ENCODE assay signal across 39 cellular contexts in genomic region chr18:5110288-5110687, GRCh38.
"Had no signal": no experiment of that assay in that cellular context is flagged by ENCODE, and none has a peak within 500 bp of the region (broad histone marks: within the 10 kb centered on the region; RNA-seq: fewer than 3 reads in every experiment).

No MANE protein-coding gene starts in this region.

- H3K4me1 Mint-ChIP-seq: activated naive CD4-positive, alpha-beta T cell treated with anti-CD3 and anti-CD28 coated beads, Interleukin-2, amount 10 ng/mL, durations not matched to agents 7 days and 5 days; brain; central memory CD8-positive, alpha-beta T cell had no signal

- ATAC-seq: activated naive CD4-positive, alpha-beta T cell treated with anti-CD3 and anti-CD28 coated beads, Interleukin-2, amount 50 U/mL, for 72 hours; activated naive CD8-positive, alpha-beta T cell treated with anti-CD3 and anti-CD28 coated beads, Interleukin-2, amount 50 U/mL, for 24 hours; activated T-cell treated with anti-CD3 and anti-CD28 coated beads, Interleukin-2, amount 50 U/mL, for 4 hours; activated T-cell treated with anti-CD3 and anti-CD28 coated beads, Interleukin-2, amount 50 U/mL, for 72 hours; activated T-helper 17 cell treated with anti-CD3 and anti-CD28 coated beads, Interleukin-2, amount 50 U/mL, for 72 hours; body of pancreas had no signal

- DNase-seq: activated effector memory CD4-positive, alpha-beta T cell treated with anti-CD3 and anti-CD28 coated beads, Interleukin-2, amount 50 U/mL, for 16 hours; activated effector memory CD4-positive, alpha-beta T cell treated with Interleukin-2 at 50 U/mL for 16 hours; activated gamma-delta T cell; activated gamma-delta T cell treated with Interleukin-2 at 50 U/mL for 16 hours; activated naive CD4-positive, alpha-beta T cell; activated naive CD4-positive, alpha-beta T cell treated with anti-CD3 and anti-CD28 coated beads for 36 hours; activated naive CD4-positive, alpha-beta T cell treated with anti-CD3 and anti-CD28 coated beads, Interleukin-2, amount 10 ng/mL, durations not matched to agents 7 days and 5 days; activated naive CD4-positive, alpha-beta T cell treated with anti-CD3 and anti-CD28 coated beads, Interleukin-2, amount 50 U/mL, for 16 hours; activated naive CD4-positive, alpha-beta T cell treated with Interleukin-2 at 50 U/mL for 16 hours; activated naive CD8-positive, alpha-beta T cell treated with anti-CD3 and anti-CD28 coated beads for 36 hours; activated naive CD8-positive, alpha-beta T cell treated with anti-CD3 and anti-CD28 coated beads, Interleukin-2, amount 10 ng/mL, durations not matched to agents 7 days and 5 days; activated naive CD8-positive, alpha-beta T cell treated with anti-CD3 and anti-CD28 coated beads, Interleukin-2, amount 50 U/mL, for 24 hours; activated T-cell treated with anti-CD3 and anti-CD28 coated beads, Interleukin-2, amount 50 U/mL, for 24 hours; activated T-cell treated with anti-CD3 and anti-CD28 coated beads, Interleukin-2, amount 50 U/mL, for 4 hours; activated T-cell treated with anti-CD3 and anti-CD28 coated beads, Interleukin-2, amount 50 U/mL, for 48 hours; activated T-cell treated with anti-CD3 and anti-CD28 coated beads, Interleukin-2, amount 50 U/mL, for 72 hours; adrenal gland; amniotic stem cell; amygdala; anterior cingulate cortex; aorta; body of pancreas; brain microvascular endothelial cell; caudate nucleus; central memory CD4-positive, alpha-beta T cell; cerebellar nuclear complex had no signal

- H3K4me3 ChIP-seq: adrenal gland, ascending aorta, body of pancreas, breast epithelium, cardiac muscle cell had no signal

- H3K27ac Mint-ChIP-seq: activated naive CD4-positive, alpha-beta T cell treated with anti-CD3 and anti-CD28 coated beads for 36 hours; activated naive CD4-positive, alpha-beta T cell treated with anti-CD3 and anti-CD28 coated beads, Interleukin-2, amount 10 ng/mL, durations not matched to agents 7 days and 5 days; activated naive CD4-positive, alpha-beta T cell treated with anti-CD3 and anti-CD28 coated beads, Interleukin-2, amount 50 U/mL, for 24 hours; activated naive CD4-positive, alpha-beta T cell treated with anti-CD3 and anti-CD28 coated beads, Interleukin-2, amount 50 U/mL, for 72 hours; activated naive CD8-positive, alpha-beta T cell; activated naive CD8-positive, alpha-beta T cell treated with anti-CD3 and anti-CD28 coated beads for 36 hours; activated naive CD8-positive, alpha-beta T cell treated with anti-CD3 and anti-CD28 coated beads, Interleukin-2, amount 10 ng/mL, durations not matched to agents 7 days and 5 days; activated naive CD8-positive, alpha-beta T cell treated with anti-CD3 and anti-CD28 coated beads, Interleukin-2, amount 50 U/mL, for 24 hours; activated T-cell treated with anti-CD3 and anti-CD28 coated beads, Interleukin-2, amount 50 U/mL, for 24 hours; activated T-helper 1 cell treated with anti-CD3 and anti-CD28 coated beads, Interleukin-12 subunit alpha, Interleukin-12 subunit beta, Interleukin-2, Interleukin-4 antibody, amounts not matched to agents 30 ng/mL and 10 ng/mL and 1 ng/mL, durations not matched to agents 14 hours and 24 hours and 36 hours; activated T-helper 17 cell treated with anti-CD3 and anti-CD28 coated beads, Interleukin-2, amount 50 U/mL, for 72 hours; activated T-helper 2 cell treated with anti-CD3 and anti-CD28 coated beads, Interferon-gamma antibody, Interleukin-2, Interleukin-4, amounts not matched to agents 10 μg/mL and 5 μg/mL and 100 μg/mL, durations not matched to agents 14 hours and 24 hours and 36 hours; brain had no signal

- H3K9me3 ChIP-seq: adrenal gland, ascending aorta, body of pancreas, breast epithelium had no signal

- H3K27ac ChIP-seq: adrenal gland, ascending aorta, body of pancreas, brain microvascular endothelial cell, breast epithelium, cardiac muscle cell had no signal

- H3K9me3 Mint-ChIP-seq: activated T-helper 2 cell treated with anti-CD3 and anti-CD28 coated beads, Interferon-gamma antibody, Interleukin-2, Interleukin-4, amounts not matched to agents 10 μg/mL and 5 μg/mL and 100 μg/mL, durations not matched to agents 14 hours and 24 hours and 36 hours had no signal

- H3K36me3 ChIP-seq: adrenal gland, ascending aorta, brain microvascular endothelial cell, breast epithelium, cardiac muscle cell had no signal

- H3K36me3 Mint-ChIP-seq: activated naive CD4-positive, alpha-beta T cell treated with anti-CD3 and anti-CD28 coated beads, Interleukin-2, amount 10 ng/mL, durations not matched to agents 7 days and 5 days; activated naive CD8-positive, alpha-beta T cell; activated naive CD8-positive, alpha-beta T cell treated with anti-CD3 and anti-CD28 coated beads for 36 hours; activated naive CD8-positive, alpha-beta T cell treated with anti-CD3 and anti-CD28 coated beads, Interleukin-2, amount 10 ng/mL, durations not matched to agents 7 days and 5 days; brain had no signal

- H3K4me3 Mint-ChIP-seq: activated naive CD4-positive, alpha-beta T cell treated with anti-CD3 and anti-CD28 coated beads for 36 hours; activated naive CD4-positive, alpha-beta T cell treated with anti-CD3 and anti-CD28 coated beads, Interleukin-2, amount 10 ng/mL, durations not matched to agents 7 days and 5 days; activated naive CD4-positive, alpha-beta T cell treated with anti-CD3 and anti-CD28 coated beads, Interleukin-2, amount 50 U/mL, for 24 hours; activated naive CD8-positive, alpha-beta T cell; activated naive CD8-positive, alpha-beta T cell treated with anti-CD3 and anti-CD28 coated beads for 36 hours; activated naive CD8-positive, alpha-beta T cell treated with anti-CD3 and anti-CD28 coated beads, Interleukin-2, amount 10 ng/mL, durations not matched to agents 7 days and 5 days; activated naive CD8-positive, alpha-beta T cell treated with anti-CD3 and anti-CD28 coated beads, Interleukin-2, amount 50 U/mL, for 24 hours; activated T-cell treated with anti-CD3 and anti-CD28 coated beads, Interleukin-2, amount 50 U/mL, for 24 hours; activated T-cell treated with anti-CD3 and anti-CD28 coated beads, Interleukin-2, amount 50 U/mL, for 4 hours; activated T-cell treated with anti-CD3 and anti-CD28 coated beads, Interleukin-2, amount 50 U/mL, for 72 hours; activated T-helper 1 cell treated with anti-CD3 and anti-CD28 coated beads, Interleukin-12 subunit alpha, Interleukin-12 subunit beta, Interleukin-2, Interleukin-4 antibody, amounts not matched to agents 30 ng/mL and 10 ng/mL and 1 ng/mL, durations not matched to agents 14 hours and 24 hours and 36 hours; activated T-helper 17 cell treated with anti-CD3 and anti-CD28 coated beads, Interleukin-2, amount 50 U/mL, for 72 hours; brain; central memory CD8-positive, alpha-beta T cell had no signal

- H3K27me3 ChIP-seq: adrenal gland, ascending aorta, body of pancreas, brain microvascular endothelial cell, breast epithelium, cardiac muscle cell had no signal

- H3K27me3 Mint-ChIP-seq: activated naive CD4-positive, alpha-beta T cell treated with anti-CD3 and anti-CD28 coated beads, Interleukin-2, amount 10 ng/mL, durations not matched to agents 7 days and 5 days; activated naive CD4-positive, alpha-beta T cell treated with anti-CD3 and anti-CD28 coated beads, Interleukin-2, amount 50 U/mL, for 24 hours; activated naive CD8-positive, alpha-beta T cell; activated naive CD8-positive, alpha-beta T cell treated with anti-CD3 and anti-CD28 coated beads for 36 hours; activated naive CD8-positive, alpha-beta T cell treated with anti-CD3 and anti-CD28 coated beads, Interleukin-2, amount 10 ng/mL, durations not matched to agents 7 days and 5 days; activated naive CD8-positive, alpha-beta T cell treated with anti-CD3 and anti-CD28 coated beads, Interleukin-2, amount 50 U/mL, for 24 hours; activated T-cell treated with anti-CD3 and anti-CD28 coated beads, Interleukin-2, amount 50 U/mL, for 24 hours had no signal

- H3K4me1 ChIP-seq: adrenal gland, ascending aorta, body of pancreas, breast epithelium had no signal

- FAIRE-seq: astrocyte, bronchial epithelial cell had no signal
